8 cellular contexts compared by ENCODE assay signal in genomic region chr4:151099976-151100417, GRCh38. TPM values are rescaled to one million over a fixed set of nuclear protein-coding genes. Genes with fewer than 3 reads are reported as not detected.
DNase-seq lines count a peak whose midpoint lies in the region; ATAC-seq and TF ChIP-seq lines count a peak whose summit lies in the region.

No MANE protein-coding gene starts in this region.

- H3K4me3 ChIP-seq in GM08714 (ENCODE audit: low read length) (peak overlapping the region; percentile 100), adipocyte (ENCODE audit: low read length) (peak overlapping the region; percentile 92), right cardiac atrium (ENCODE audit: low read length) (peak overlapping the region; percentile 78), gastrocnemius medialis (peak overlapping the region; percentile 77 to 89 (median 81))

- peak overlapping the region; percentile 46 for H3K27ac ChIP-seq in right cardiac atrium (ENCODE audit: low read length)
- H3K27ac ChIP-seq in gastrocnemius medialis: peak overlapping the region; percentile 89 to 91 (median 89)

- peaks cover 20% of the 10 kb centered on the region for H3K4me1 ChIP-seq in adipocyte (ENCODE audit: control insufficient read depth, insufficient read depth, low read length)
- H3K4me1 ChIP-seq in right cardiac atrium (ENCODE audit: control insufficient read depth, insufficient read depth, low read length): no peaks in the 10 kb centered on the region
- H3K4me1 ChIP-seq in gastrocnemius medialis: peaks cover 16 to 18% of the 10 kb centered on the region in 2 donors

- ATAC-seq in HG03064 (IDR thresholded peaks at IDR 0.05; ENCODE audit: low read depth, unreplicated experiment): peak; percentile 3
- peak; percentile 28 to 36 for ATAC-seq in right cardiac atrium
- ATAC-seq in gastrocnemius medialis: peak; percentile 20 to 23
- no peak for ATAC-seq in HG03521 (IDR thresholded peaks at IDR 0.05; ENCODE audit: unreplicated experiment)

- H3K36me3 ChIP-seq in adipocyte (ENCODE audit: control insufficient read depth, insufficient read depth, low read length, severe bottlenecking) (peaks cover 40% of the 10 kb centered on the region), gastrocnemius medialis (peaks cover 5 to 43% of the 10 kb centered on the region in 2 donors)

- WGBS in right cardiac atrium: under 1% methylated on average over 13 of the region's 13 CpGs

- H3K27me3 ChIP-seq in adipocyte (replicated peaks; ENCODE audit: control insufficient read depth, insufficient read depth, low read length) (no peaks in the 10 kb centered on the region), right cardiac atrium (ENCODE audit: control insufficient read depth, insufficient read depth) (no peaks in the 10 kb centered on the region), gastrocnemius medialis (no peaks in the 10 kb centered on the region)

- DNase-seq in adipocyte (ENCODE audit: low read depth) (no peak), right cardiac atrium (no peak), gastrocnemius medialis (peak in 1 of 2 donors; percentile 6), NCI-H187 treated with DMSO at 0.1 percent for 48 hours (lab: John Stamatoyannopoulos, UW) (no peak), head of caudate nucleus (no peak)

- no peak for TF ChIP-seq POLR2A in gastrocnemius medialis (IDR thresholded peaks at IDR 0.05)

- in situ Hi-C loops in gastrocnemius medialis (cut with MboI; ENCODE audit: low sequenced_read_pairs in 4 of 4): loop anchor here (10.0 to 25.0 kb wide), 4 partner anchors 262 to 1687 kb away; partner anchors contain the start of genes GATB (in 2 of the 4), ARFIP1 (in 1 of the 4) and TIGD4 (in 1 of the 4)

- H3K9me3 ChIP-seq in adipocyte (ENCODE audit: control insufficient read depth, low read length) (no peaks in the 10 kb centered on the region), right cardiac atrium (ENCODE audit: control insufficient read depth, low read length) (no peaks in the 10 kb centered on the region), gastrocnemius medialis (no peaks in the 10 kb centered on the region)

- no peak for TF ChIP-seq CTCF in gastrocnemius medialis (IDR thresholded peaks at IDR 0.05 in 4 of 5, conservative IDR thresholded peaks at IDR 0.05 in 1 of 5)

- H3K9ac ChIP-seq in adipocyte (ENCODE audit: low read length): peak overlapping the region; percentile 98

- intact Hi-C loops in right cardiac atrium (cut with DNase I) (loop anchor here in 1 of 4 donors (5.0 kb wide), 1 partner anchor 83 kb away; the partner anchor contains the start of gene LRBA), gastrocnemius medialis (cut with DNase I; ENCODE audit: low total_unique reads) (loop anchor here (1.0 to 5.0 kb wide), 4 partner anchors 85 to 1682 kb away; partner anchors contain the start of genes GATB, LRBA and SH3D19), head of caudate nucleus (cut with DNase I) (loop anchor here (10.0 kb wide), 1 partner anchor 85 kb away; the partner anchor contains the start of gene LRBA)

RNA-seq across cellular contexts. Expression of gene RPS3A, which starts 0.6 kb away (rescaled TPM):
- total RNA-seq in right cardiac atrium (1,000 to 10,000 TPM; 1,119 to 1,323 (median 1,233) TPM), gastrocnemius medialis (1,000 to 10,000 TPM; 1,618 to 1,974 (median 1,771) TPM)
- 1,657 TPM for polyA plus RNA-seq in right cardiac atrium
